In genomic region chr13:113338451-113338850, GRCh38 we compare ENCODE assay signal across 20 cellular contexts. TPM values are rescaled to one million over a fixed set of nuclear protein-coding genes. Genes with fewer than 3 reads are reported as not detected.
DNase-seq lines count a peak whose midpoint lies in the region; ATAC-seq and TF ChIP-seq lines count a peak whose summit lies in the region.
"Had no signal": no experiment of that assay in that cellular context is flagged by ENCODE, and none has a peak within 500 bp of the region (broad histone marks: within the 10 kb centered on the region; RNA-seq: fewer than 3 reads in every experiment).

No MANE protein-coding gene starts in this region.

- TF ChIP-seq CTCF in H9 (conservative IDR thresholded peaks at IDR 0.05) (no peak), lower lobe of right lung (IDR thresholded peaks at IDR 0.05) (no peak), upper lobe of right lung (IDR thresholded peaks at IDR 0.05) (no peak), testis (IDR thresholded peaks at IDR 0.05) (no peak)

- intact Hi-C loops in lower lobe of right lung (cut with DNase I), result no loop called here
- intact Hi-C loops in upper lobe of right lung (cut with DNase I), result no loop called here
- intact Hi-C loops in testis (cut with DNase I; ENCODE audit: low total_unique reads), result no loop called here

- H4K5ac ChIP-seq in H9 (ENCODE audit: insufficient read length, low read depth, low read length), result no peak overlapping the region

- no peak overlapping the region for H3K4me3 ChIP-seq in H7 (ENCODE audit: insufficient read depth, low read depth, low read length)
- H3K4me3 ChIP-seq in lower lobe of right lung, result no peak overlapping the region
- no peak overlapping the region for H3K4me3 ChIP-seq in upper lobe of right lung
- no peak overlapping the region for H3K4me3 ChIP-seq in testis
- H3K4me3 ChIP-seq: GM12878, GM23248 had no signal

- no peak overlapping the region for H3T11ph ChIP-seq in H9 (ENCODE audit: low read length)

- H3K9ac ChIP-seq in H9 (ENCODE audit: extremely low read depth, insufficient read length, low read length), result no peak overlapping the region
- H3K9ac ChIP-seq: GM23248 had no signal

- no peak overlapping the region for H2AFZ ChIP-seq in H9 (ENCODE audit: low read length)
- H2AFZ ChIP-seq: GM23248 had no signal

- no peak overlapping the region for H3K23ac ChIP-seq in H9 (ENCODE audit: insufficient read length, low read depth, low read length)

- no CpG with 5 or more reads among the region's 15 CpGs for WGBS in H9 (ENCODE audit: extremely low coverage, insufficient read length, low lambda C conversion rate)
- 89 to 90% methylated on average over 15 of the region's 15 CpGs for WGBS in testis, 2 donors

- H2BK15ac ChIP-seq in H9 (ENCODE audit: low read depth, low read length), result no peak overlapping the region

- H3K4me3 Mint-ChIP-seq in H9, result no peak overlapping the region
- H3K4me3 Mint-ChIP-seq: CD4-positive, CD25-positive, alpha-beta regulatory T cell; CD8-positive, alpha-beta memory T cell; HFFc6 had no signal

- H3K23me2 ChIP-seq in H9 (ENCODE audit: insufficient read length, low read depth, low read length, poor library complexity, severe bottlenecking), result no peaks in the 10 kb centered on the region

- H2BK120ac ChIP-seq in H9 (ENCODE audit: low read depth, low read length, poor library complexity, severe bottlenecking), result no peak overlapping the region

- peak; percentile 46 for DNase-seq in H7
- no peak for DNase-seq in H9
- peak; percentile 24 for DNase-seq in lower lobe of right lung
- no peak for DNase-seq in upper lobe of right lung
- no peak for DNase-seq in testis
- DNase-seq: ACHN; BE2C; C1 segment of cervical spinal cord; CD4-positive, CD25-positive, alpha-beta regulatory T cell; CD8-positive, alpha-beta memory T cell; COR-L47; DMS 273 treated with DMSO at 0.1 percent for 48 hours; DMS53; DND-41; EL; GM23248; HFFc6; IMR-90 had no signal

- H3K27me3 ChIP-seq in H7 (ENCODE audit: control insufficient read depth, insufficient read depth, low read length) (no peaks in the 10 kb centered on the region), H9 (ENCODE audit: insufficient read depth, low read length) (no peaks in the 10 kb centered on the region), lower lobe of right lung (ENCODE audit: low read depth) (no peaks in the 10 kb centered on the region), upper lobe of right lung (no peaks in the 10 kb centered on the region), testis (no peaks in the 10 kb centered on the region)

- no peak overlapping the region for H4K8ac ChIP-seq in H9 (replicated peaks; ENCODE audit: insufficient read length, low read depth, low read length)

- H3K14ac ChIP-seq in H9 (ENCODE audit: insufficient read depth, low read length), result no peak overlapping the region

- no peak overlapping the region for H2BK12ac ChIP-seq in H9 (ENCODE audit: insufficient read length, low read depth, low read length)

- no peak overlapping the region for H2AK5ac ChIP-seq in H9 (ENCODE audit: insufficient read length, low read length)

- H2BK5ac ChIP-seq in H9 (ENCODE audit: insufficient read length, low read length), result no peak overlapping the region

- no peaks in the 10 kb centered on the region for H3K9me3 Mint-ChIP-seq in H9
- H3K9me3 Mint-ChIP-seq: CD4-positive, CD25-positive, alpha-beta regulatory T cell; CD8-positive, alpha-beta memory T cell; HFFc6 had no signal

- H3K56ac ChIP-seq in H9 (ENCODE audit: insufficient read length, low read depth, low read length), result no peak overlapping the region

- no peak for TF ChIP-seq POLR2A in testis (IDR thresholded peaks at IDR 0.05)

- peaks cover 47 to 79% (median 71%) of the 10 kb centered on the region in 3 experiments; a peak in 6 of 7 replicates for H3K36me3 Mint-ChIP-seq in H9 (ENCODE audit: insufficient read depth in 1 of 3, low read depth in 3 of 3)
- H3K36me3 Mint-ChIP-seq: CD4-positive, CD25-positive, alpha-beta regulatory T cell; CD8-positive, alpha-beta memory T cell had no signal

- H3K27ac ChIP-seq in H9 (ENCODE audit: insufficient read length, low read depth, low read length) (no peak overlapping the region), lower lobe of right lung (no peak overlapping the region), upper lobe of right lung (no peak overlapping the region), testis (no peak overlapping the region)
- H3K27ac ChIP-seq: GM23248 had no signal

- no peaks in the 10 kb centered on the region; a peak in 1 of 4 replicates for H3K4me1 Mint-ChIP-seq in H9
- H3K4me1 Mint-ChIP-seq: CD4-positive, CD25-positive, alpha-beta regulatory T cell; CD8-positive, alpha-beta memory T cell had no signal

- no peaks in the 10 kb centered on the region; the same call in 1 of the 2 replicates for H3K27me3 Mint-ChIP-seq in H9 (ENCODE audit: low read depth)

- H3K18ac ChIP-seq in H9 (ENCODE audit: insufficient read length, low read depth, low read length), result no peak overlapping the region

- no peak overlapping the region for H3K4ac ChIP-seq in H9 (ENCODE audit: low read depth, low read length)

- H3K27ac Mint-ChIP-seq in H9, result peak overlapping the region in 2 of 3 experiments; percentile 72 to 80; a peak in 2 of 7 replicates
- H3K27ac Mint-ChIP-seq: CD4-positive, CD25-positive, alpha-beta regulatory T cell; CD8-positive, alpha-beta memory T cell; HFFc6 had no signal

- peaks cover 9% of the 10 kb centered on the region for H3K36me3 ChIP-seq in H7 (replicated peaks; ENCODE audit: control insufficient read depth, insufficient read depth, low read length)
- H3K36me3 ChIP-seq in lower lobe of right lung, result peaks cover under 1% of the 10 kb centered on the region
- no peaks in the 10 kb centered on the region for H3K36me3 ChIP-seq in upper lobe of right lung
- no peaks in the 10 kb centered on the region for H3K36me3 ChIP-seq in testis (ENCODE audit: low read depth, missing control alignments)
- H3K36me3 ChIP-seq: BE2C had no signal

- H4K91ac ChIP-seq in H9 (ENCODE audit: insufficient read length, low read depth, low read length), result no peak overlapping the region

- H3K4me2 ChIP-seq in H9 (ENCODE audit: insufficient read depth, insufficient read length, low read length), result no peak overlapping the region

- no peaks in the 10 kb centered on the region for H3K79me1 ChIP-seq in H9 (ENCODE audit: insufficient read depth, low read depth, low read length, poor library complexity, severe bottlenecking)

- H3K4me1 ChIP-seq in H9 (ENCODE audit: insufficient read depth, low read length) (no peaks in the 10 kb centered on the region), lower lobe of right lung (no peaks in the 10 kb centered on the region), upper lobe of right lung (no peaks in the 10 kb centered on the region), testis (no peaks in the 10 kb centered on the region)
- H3K4me1 ChIP-seq: BE2C had no signal

- H3K9me3 ChIP-seq in H9 (ENCODE audit: control insufficient read depth, low read depth, low read length), result no peaks in the 10 kb centered on the region
- no peaks in the 10 kb centered on the region for H3K9me3 ChIP-seq in lower lobe of right lung
- no peaks in the 10 kb centered on the region for H3K9me3 ChIP-seq in upper lobe of right lung
- H3K9me3 ChIP-seq in testis, result no peaks in the 10 kb centered on the region
- H3K9me3 ChIP-seq: BE2C had no signal

- H4K20me1 ChIP-seq in H9 (ENCODE audit: control insufficient read depth, insufficient read depth, insufficient read length), result no peaks in the 10 kb centered on the region

- ATAC-seq in lower lobe of right lung (no peak), upper lobe of right lung (peak; percentile 21), GM18868 (IDR thresholded peaks at IDR 0.05; ENCODE audit: unreplicated experiment) (no peak)
- ATAC-seq: GM12878 had no signal

- no peaks in the 10 kb centered on the region for H3K79me2 ChIP-seq in H9 (ENCODE audit: insufficient read depth, low read length)

- H2BK20ac ChIP-seq in H9 (ENCODE audit: low read depth, low read length, poor library complexity, severe bottlenecking), result no peak overlapping the region

RNA-seq across cellular contexts. Expression of gene GRTP1, which starts 25.5 kb away (rescaled TPM):
- total RNA-seq in H7 (2014; rRNA removed; shearing (Covaris generic)), result 36.5 and 55.9 TPM in 2 replicates
- 54.8 and 55.0 TPM in 2 replicates for total RNA-seq in H9 (2021)
- total RNA-seq in lower lobe of right lung, result 4.2 TPM
- total RNA-seq in upper lobe of right lung, result 6.1 TPM
- total RNA-seq in testis, result 10 to 100 TPM; 19.1 to 25.7 TPM
- polyA plus RNA-seq in testis (ENCODE audit: insufficient read depth, low read depth, low replicate concordance), result 18.7 TPM
- total RNA-seq: CD4-positive, CD25-positive, alpha-beta regulatory T cell; CD8-positive, alpha-beta memory T cell; GM23248 had no signal
- polyA plus RNA-seq: CD8-positive, alpha-beta memory T cell had no signal

RNA-seq across cellular contexts. Expression of gene LAMP1, which starts 41.4 kb away (rescaled TPM):
- total RNA-seq in H7 (2014; rRNA removed; shearing (Covaris generic)), result 98.8 and 106 TPM in 2 replicates
- total RNA-seq in H9 (2021) (131 and 139 TPM in 2 replicates), lower lobe of right lung (353 TPM), upper lobe of right lung (332 TPM), testis (100 to 1,000 TPM; 177 to 231 TPM)
- polyA plus RNA-seq in testis (ENCODE audit: insufficient read depth, low read depth, low replicate concordance), result 254 TPM

Comparison
In these comparisons a context has a peak if more than half of its experiments do, and no peak if none do; other contexts are left out.
1. DNase-seq: peak in H7 (single experiment) and lower lobe of right lung (single experiment); none in H9 (single experiment), upper lobe of right lung (single experiment) and testis (single experiment).